In genomic region chr11:108467091-108467823, GRCh38 we compare ENCODE assay signal across 8 cellular contexts. TPM values are rescaled to one million over a fixed set of nuclear protein-coding genes. Genes with fewer than 3 reads are reported as not detected.
DNase-seq lines count a peak whose midpoint lies in the region; ATAC-seq and TF ChIP-seq lines count a peak whose summit lies in the region.

A gene with protein sequence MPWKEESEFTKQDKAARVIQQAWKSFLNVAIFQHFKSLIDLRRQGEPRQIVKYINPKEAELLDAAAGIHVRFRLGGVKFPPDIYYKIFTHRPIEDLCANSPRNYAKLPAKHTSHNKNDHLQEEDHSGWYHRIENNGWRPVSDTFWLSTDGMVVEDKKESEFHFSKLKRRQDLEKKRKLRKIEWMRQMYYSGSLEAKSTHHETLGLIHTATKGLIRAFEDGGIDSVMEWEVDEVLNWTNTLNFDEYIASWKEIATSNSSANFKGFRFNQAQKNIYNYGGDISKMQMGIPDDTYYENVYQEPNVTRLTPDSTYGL (minus strand): TSS chr11:108467529. CDS start chr11:108461559, 5,970 bp downstream.

- no peaks in the 10 kb centered on the region for H4K20me1 ChIP-seq in PC-3 (ENCODE audit: low read length)

- H3K4me2 ChIP-seq in PC-3 (ENCODE audit: low read length): peak within 1 kb of the TSS; percentile 85

- H3K4me1 ChIP-seq in PC-3 (ENCODE audit: insufficient read depth, low read length): peaks cover 6% of the 10 kb centered on the region; the same call in 1 of the 2 replicates

- TF ChIP-seq POLR2A in erythroblast (IDR thresholded peaks at IDR 0.05; ENCODE audit: low read length): peak; percentile 100

- ATAC-seq in GM21717 (IDR thresholded peaks at IDR 0.05; ENCODE audit: unreplicated experiment) (peak; percentile 99), PC-3 (peak; percentile 98)

- H3K79me2 ChIP-seq in PC-3 (ENCODE audit: low read length): no peaks in the 10 kb centered on the region

- H3K4me3 Mint-ChIP-seq in activated T-cell treated with anti-CD3 and anti-CD28 coated beads, Interleukin-2, amount 50 U/mL, for 24 hours: peak within 1 kb of the TSS; percentile 99

- no peaks in the 10 kb centered on the region for H3K9me3 ChIP-seq in PC-3 (ENCODE audit: low read length)

- POLR2A ChIA-PET in PC-3 (lab: Charles Lee; ENCODE audit: unreplicated experiment): interaction anchor here (0.6 kb wide), 1 partner anchor 142 kb away, joined by 4 read pairs; no protein-coding TSS in a partner anchor

- H3K27ac ChIP-seq in PC-3 (ENCODE audit: low read length): peak within 1 kb of the TSS; percentile 86

- DNase-seq in DMS53 (lab: John Stamatoyannopoulos, UW) (peak; percentile 99), PC-3 (peak; percentile 99), erythroblast (lab: John Stamatoyannopoulos, UW) (peak; percentile 98 to 99), mucosa of gallbladder (ENCODE audit: low spot score) (peak; percentile 97)
- peak; percentile 80 for DNase-seq in Jurkat, Clone E6-1 (ENCODE audit: low read depth, low spot score)
- peak; percentile 97 for DNase-seq in activated T-cell treated with anti-CD3 and anti-CD28 coated beads, Interleukin-2, amount 50 U/mL, for 24 hours
- DNase-seq in stimulated activated CD8-positive, alpha-beta memory T cell treated with anti-CD3 and anti-CD28 coated beads, Interleukin-4, amount 100 ng/mL, for 24 hours (ENCODE audit: low read depth): peak; percentile 84

- no peaks in the 10 kb centered on the region for H3K9me2 ChIP-seq in PC-3 (replicated peaks; ENCODE audit: low read length)

- H3F3A ChIP-seq in PC-3 (ENCODE audit: low read length, unreplicated experiment): peaks cover 4% of the 10 kb centered on the region

- peak within 1 kb of the TSS; percentile 69 for H3K4me3 ChIP-seq in Jurkat, Clone E6-1 (ENCODE audit: low read length)
- H3K4me3 ChIP-seq in PC-3 (ENCODE audit: low read length): peak within 1 kb of the TSS; percentile 74

- peak within 1 kb of the TSS; percentile 100 for H3K27ac Mint-ChIP-seq in activated T-cell treated with anti-CD3 and anti-CD28 coated beads, Interleukin-2, amount 50 U/mL, for 24 hours

- H3K4me1 Mint-ChIP-seq in activated T-cell treated with anti-CD3 and anti-CD28 coated beads, Interleukin-2, amount 50 U/mL, for 24 hours (ENCODE audit: low read depth): peaks cover 18% of the 10 kb centered on the region

- peak within 1 kb of the TSS; percentile 80 for H2AFZ ChIP-seq in PC-3 (ENCODE audit: low read length)

- H3K27me3 Mint-ChIP-seq in activated T-cell treated with anti-CD3 and anti-CD28 coated beads, Interleukin-2, amount 50 U/mL, for 24 hours: no peaks in the 10 kb centered on the region

- CTCF ChIA-PET in PC-3 (lab: Charles Lee): interaction anchor here (0.6 kb wide), 1 partner anchor 240 kb away, joined by 4 read pairs; no protein-coding TSS in a partner anchor

- H3K36me3 Mint-ChIP-seq in activated T-cell treated with anti-CD3 and anti-CD28 coated beads, Interleukin-2, amount 50 U/mL, for 24 hours (ENCODE audit: low read depth): peaks cover 6% of the 10 kb centered on the region

- no peaks in the 10 kb centered on the region for H3K36me3 ChIP-seq in PC-3 (ENCODE audit: low read depth, low read length)

- H3K9me3 Mint-ChIP-seq in activated T-cell treated with anti-CD3 and anti-CD28 coated beads, Interleukin-2, amount 50 U/mL, for 24 hours: no peaks in the 10 kb centered on the region

- intact Hi-C loops in PC-3 (cut with micrococcal nuclease): loop anchor here (1.0 to 10.0 kb wide), 5 partner anchors 30 to 350 kb away; partner anchors contain the start of genes EXPH5 and NPAT

- no peaks in the 10 kb centered on the region for H3K27me3 ChIP-seq in PC-3 (ENCODE audit: low read length)

- peak within 1 kb of the TSS; percentile 85 for H3K9ac ChIP-seq in PC-3 (ENCODE audit: low read length)

- no peak for TF ChIP-seq CTCF in PC-3 (conservative IDR thresholded peaks at IDR 0.05; ENCODE audit: low read depth, low read length)

- TSS peak; percentile 99 for BruUV-seq in PC-3 (replicated peaks; lab: Mats Ljungman, UMichigan)

RNA-seq across cellular contexts. Expression of the gene that starts here (rescaled TPM):
- polyA plus RNA-seq in Jurkat, Clone E6-1 (2012; ENCODE audit: insufficient read depth, insufficient read length): not detected
- total RNA-seq in PC-3 (2014; rRNA removed) (0.62 and 2.7 TPM in 2 replicates), mucosa of gallbladder (0.58 TPM)

Comparison
In these comparisons a context has a peak if more than half of its experiments do, and no peak if none do; other contexts are left out.
1. Peak in every context shown above with its lines: DNase-seq, ATAC-seq, H3K4me3 ChIP-seq and H3K27ac ChIP-seq.
2. Peak in DNase-seq in mucosa of gallbladder; RNA of the gene not detected or under 1 TPM.